In the genomic region with DNA sequence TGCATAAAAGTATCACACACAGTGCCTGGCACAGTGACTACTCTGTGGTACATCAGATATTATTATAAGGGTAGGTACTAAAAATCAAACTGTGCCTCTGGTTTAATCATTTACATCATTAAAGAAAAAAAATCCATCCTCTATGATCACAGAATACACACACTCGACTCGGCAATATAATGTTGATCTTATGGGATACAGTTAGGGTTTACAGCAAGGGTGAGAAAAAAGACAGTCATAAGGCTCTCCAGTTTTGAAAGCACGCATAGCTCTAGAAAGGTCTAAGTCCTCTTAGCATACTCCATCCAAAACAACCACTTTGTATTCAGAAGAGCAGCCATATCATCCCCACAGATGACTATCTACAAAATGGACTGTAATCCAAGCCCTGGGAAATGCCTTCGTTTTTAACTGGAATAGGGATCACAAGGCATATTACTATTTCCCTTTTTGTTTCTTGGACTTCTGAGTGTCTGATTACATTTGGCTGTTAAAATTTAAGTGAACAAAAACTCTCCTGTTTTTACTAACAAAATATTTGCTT, we compare ENCODE assay signal across 1 cellular context.
TF ChIP-seq lines count a peak whose summit lies in the region.

No MANE protein-coding gene starts in this region.

TF ChIP-seq in HepG2, 621 proteins besides CTCF, POLR2A, EP300 and RAD21 (continued from another document):
- TF ChIP-seq ZNF841 (CRISPR knock-in tag; IDR thresholded peaks at IDR 0.05; ENCODE audit: borderline replicate concordance) (no peak), RNF2 (conservative IDR thresholded peaks at IDR 0.05; ENCODE audit: low read depth) (no peak), ZNF724P (CRISPR knock-in tag; IDR thresholded peaks at IDR 0.05; ENCODE audit: borderline replicate concordance) (no peak), TRIM24 (CRISPR knock-in tag; IDR thresholded peaks at IDR 0.05) (no peak), KDM5A (IDR thresholded peaks at IDR 0.05; ENCODE audit: borderline replicate concordance, low read length) (no peak), KMT2B (CRISPR knock-in tag; IDR thresholded peaks at IDR 0.05) (no peak)
